Comparison of ENCODE assay signal across 1 cellular context in genomic region chr2:109555346-109555900, GRCh38.
TF ChIP-seq lines count a peak whose summit lies in the region.

No MANE protein-coding gene starts in this region.

TF ChIP-seq in A549, 52 proteins besides CTCF, POLR2A, EP300 and RAD21 (continued from another document):
- TF ChIP-seq HES2 (IDR thresholded peaks at IDR 0.05) (no peak), ZNF302 (CRISPR knock-in tag; IDR thresholded peaks at IDR 0.05) (no peak), ESRRA (IDR thresholded peaks at IDR 0.05; ENCODE audit: borderline replicate concordance, low read length) (no peak), CBX2 (IDR thresholded peaks at IDR 0.05; ENCODE audit: borderline replicate concordance, low read depth) (no peak), MAFK (IDR thresholded peaks at IDR 0.05; ENCODE audit: partially characterized antibody) (no peak), HOXA7 (CRISPR knock-in tag; IDR thresholded peaks at IDR 0.05) (no peak), SREBF2 (IDR thresholded peaks at IDR 0.05) (no peak), FOXS1 (CRISPR knock-in tag; IDR thresholded peaks at IDR 0.05) (no peak)
